Comparison of ENCODE assay signal across 21 cellular contexts in the genomic region with DNA sequence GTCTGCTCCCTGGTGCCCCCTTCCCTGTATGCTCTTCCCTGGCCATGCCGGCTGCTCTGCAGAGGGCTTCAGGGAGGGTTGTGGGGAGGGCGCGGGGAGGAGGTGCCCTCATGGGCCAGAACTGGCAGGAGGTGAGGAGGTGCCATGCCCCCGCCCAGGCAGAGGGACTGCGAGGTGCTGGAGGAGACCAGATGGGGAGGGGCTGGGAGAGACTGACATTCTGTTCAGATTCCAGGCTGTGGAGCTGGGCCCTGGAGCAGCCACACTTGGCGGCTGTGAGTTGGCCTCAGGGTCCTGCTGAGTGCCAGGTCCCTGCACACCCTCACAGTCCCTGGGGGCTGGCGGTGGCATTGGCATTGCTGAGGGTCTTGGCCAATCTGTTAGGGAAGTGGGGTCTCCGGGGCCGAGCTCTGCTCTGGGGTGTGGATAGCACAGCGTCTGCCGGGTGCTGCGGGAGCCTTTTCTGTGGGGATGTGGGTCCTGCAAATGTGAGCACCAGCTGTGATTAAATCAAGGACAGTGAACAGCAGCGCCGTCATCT. TPM values are rescaled to one million over a fixed set of nuclear protein-coding genes. Genes with fewer than 3 reads are reported as not detected.
DNase-seq lines count a peak whose midpoint lies in the region; ATAC-seq and TF ChIP-seq lines count a peak whose summit lies in the region.
"Had no signal": no experiment of that assay in that cellular context is flagged by ENCODE, and none has a peak within 500 bp of the region (broad histone marks: within the 10 kb centered on the region; RNA-seq: fewer than 3 reads in every experiment).

No MANE protein-coding gene starts in this region.

- CTCF ChIA-PET in WTC11 (lab: Charles Lee): interaction anchor here (1.8 kb wide), 1 partner anchor 104 kb away, joined by 4 read pairs; no protein-coding TSS in a partner anchor

- H3K27me3 ChIP-seq in aorta (ENCODE audit: control insufficient read depth in 1 of 2, insufficient read depth in 2 of 2, low read length in 1 of 2): no peaks in the 10 kb centered on the region
- no peaks in the 10 kb centered on the region for H3K27me3 ChIP-seq in HAP-1 (ENCODE audit: low read depth)

- POLR2A ChIA-PET in WTC11 (lab: Charles Lee): no interaction called here

- WGBS in aorta, 2 donors: 90 to 96% methylated on average over 13 to 14 of the region's 14 CpGs

- H3K36me3 Mint-ChIP-seq in WTC11 (peaks cover 2% of the 10 kb centered on the region; the same call in 1 of the 2 replicates), naive B cell (no peaks in the 10 kb centered on the region)

- no peaks in the 10 kb centered on the region for H3K36me3 ChIP-seq in aorta (ENCODE audit: control insufficient read depth in 1 of 2, insufficient read depth in 2 of 2, low read length in 1 of 2)
- H3K36me3 ChIP-seq in HAP-1 (replicated peaks): no peaks in the 10 kb centered on the region

- H3K4me1 ChIP-seq in aorta (ENCODE audit: control insufficient read depth in 1 of 2, insufficient read depth in 2 of 2, low read length in 2 of 2) (no peaks in the 10 kb centered on the region), HAP-1 (no peaks in the 10 kb centered on the region)

- intact Hi-C loops in aorta (cut with DNase I): no loop called here

- H3K9me3 Mint-ChIP-seq in stimulated activated naive CD8-positive, alpha-beta T cell treated with anti-CD3 and anti-CD28 coated beads, Interleukin-15, amount 100 ng/mL, for 72 hours: no peaks in the 10 kb centered on the region
- H3K9me3 Mint-ChIP-seq in WTC11: peaks cover 6% of the 10 kb centered on the region; the same call in 1 of the 2 replicates
- no peaks in the 10 kb centered on the region for H3K9me3 Mint-ChIP-seq in naive B cell
- H3K9me3 Mint-ChIP-seq: HFFc6 had no signal

- no peaks in the 10 kb centered on the region for H3K9me3 ChIP-seq in aorta (ENCODE audit: control insufficient read depth, low read length)
- H3K9me3 ChIP-seq in HAP-1: no peaks in the 10 kb centered on the region

- H3K4me3 Mint-ChIP-seq in stimulated activated naive CD8-positive, alpha-beta T cell treated with anti-CD3 and anti-CD28 coated beads, Interleukin-15, amount 100 ng/mL, for 72 hours: no peak overlapping the region
- H3K4me3 Mint-ChIP-seq in WTC11 (no peak overlapping the region), naive B cell (peak overlapping the region in 5 of 8 donors; percentile 15 to 70 (median 39))
- H3K4me3 Mint-ChIP-seq: HFFc6 had no signal

- no peak for DNase-seq in stimulated activated naive CD8-positive, alpha-beta T cell treated with anti-CD3 and anti-CD28 coated beads, Interleukin-15, amount 100 ng/mL, for 72 hours
- DNase-seq in stimulated activated naive CD8-positive, alpha-beta T cell treated with anti-CD3 and anti-CD28 coated beads, Interleukin-15, Interleukin-2, amounts not matched to agents 100 U/mL and 50 U/mL, for 24 hours: no peak
- DNase-seq in WTC11 (ENCODE audit: low spot score): peak; percentile 11
- no peak for DNase-seq in naive B cell
- peak; percentile 29 to 68 for DNase-seq in aorta
- DNase-seq in HAP-1 (ENCODE audit: low spot score in 2 of 2): no peak
- DNase-seq in NCI-H82 (lab: John Stamatoyannopoulos, UW): no peak
- DNase-seq: C1 segment of cervical spinal cord, HFFc6, IMR-90, Kasumi-1, MM.1S, NCI-H1092 treated with DMSO at 0.1 percent for 48 hours, NCI-H2081 treated with DMSO at 0.1 percent for 48 hours, NCI-H510A, NCI-H748 treated with DMSO at 0.1 percent for 48 hours, OCI-M1, RPMI8226, SIG-M5 had no signal

- H3K4me3 ChIP-seq in aorta (ENCODE audit: low read length in 2 of 2): no peak overlapping the region
- no peak overlapping the region for H3K4me3 ChIP-seq in HAP-1

- peaks cover 57% of the 10 kb centered on the region for H3K4me1 Mint-ChIP-seq in stimulated activated naive CD8-positive, alpha-beta T cell treated with anti-CD3 and anti-CD28 coated beads, Interleukin-15, amount 100 ng/mL, for 72 hours
- H3K4me1 Mint-ChIP-seq in WTC11 (peaks cover 3% of the 10 kb centered on the region; the same call in 1 of the 2 replicates), naive B cell (peaks cover 42 to 66% (median 54%) of the 10 kb centered on the region in 3 donors)

- in situ Hi-C loops in HAP-1 (cut with MboI; ENCODE audit: low sequenced_read_pairs): no loop called here

- no peaks in the 10 kb centered on the region for H3K27me3 Mint-ChIP-seq in stimulated activated naive CD8-positive, alpha-beta T cell treated with anti-CD3 and anti-CD28 coated beads, Interleukin-15, amount 100 ng/mL, for 72 hours
- H3K27me3 Mint-ChIP-seq in WTC11 (ENCODE audit: low read depth): no peaks in the 10 kb centered on the region
- no peaks in the 10 kb centered on the region for H3K27me3 Mint-ChIP-seq in naive B cell

- peak; percentile 15 for ATAC-seq in stimulated activated naive CD8-positive, alpha-beta T cell treated with anti-CD3 and anti-CD28 coated beads, Interleukin-15, amount 100 ng/mL, for 72 hours
- ATAC-seq in stimulated activated naive CD8-positive, alpha-beta T cell treated with anti-CD3 and anti-CD28 coated beads, Interleukin-15, Interleukin-2, amounts not matched to agents 100 U/mL and 50 U/mL, for 24 hours: no peak
- ATAC-seq in WTC11 (no peak), naive B cell (ENCODE audit: low read depth in 2 of 2) (no peak), aorta (ENCODE audit: low FRiP score) (peak; percentile 6), GM21737 (IDR thresholded peaks at IDR 0.05; ENCODE audit: unreplicated experiment) (no peak)

- H3K27ac ChIP-seq in aorta (ENCODE audit: low read depth in 1 of 2, low read length in 2 of 2): no peak overlapping the region
- H3K27ac ChIP-seq: HL-60 had no signal

- no peak overlapping the region for H3K27ac Mint-ChIP-seq in stimulated activated naive CD8-positive, alpha-beta T cell treated with anti-CD3 and anti-CD28 coated beads, Interleukin-15, amount 100 ng/mL, for 72 hours
- no peak overlapping the region for H3K27ac Mint-ChIP-seq in WTC11
- H3K27ac Mint-ChIP-seq in naive B cell: peak overlapping the region in 2 of 6 donors; percentile 63 to 82
- H3K27ac Mint-ChIP-seq: HFFc6 had no signal

- no peak for TF ChIP-seq CTCF in WTC11 (IDR thresholded peaks at IDR 0.05)

TF ChIP-seq in WTC11, 78 proteins besides CTCF, POLR2A, EP300 and RAD21:
- TF ChIP-seq TCF7 (CRISPR knock-in tag; IDR thresholded peaks at IDR 0.05; ENCODE audit: low read depth) (no peak), TP53 (CRISPR knock-in tag; IDR thresholded peaks at IDR 0.05) (no peak)
- TF ChIP-seq, protein P1, sequence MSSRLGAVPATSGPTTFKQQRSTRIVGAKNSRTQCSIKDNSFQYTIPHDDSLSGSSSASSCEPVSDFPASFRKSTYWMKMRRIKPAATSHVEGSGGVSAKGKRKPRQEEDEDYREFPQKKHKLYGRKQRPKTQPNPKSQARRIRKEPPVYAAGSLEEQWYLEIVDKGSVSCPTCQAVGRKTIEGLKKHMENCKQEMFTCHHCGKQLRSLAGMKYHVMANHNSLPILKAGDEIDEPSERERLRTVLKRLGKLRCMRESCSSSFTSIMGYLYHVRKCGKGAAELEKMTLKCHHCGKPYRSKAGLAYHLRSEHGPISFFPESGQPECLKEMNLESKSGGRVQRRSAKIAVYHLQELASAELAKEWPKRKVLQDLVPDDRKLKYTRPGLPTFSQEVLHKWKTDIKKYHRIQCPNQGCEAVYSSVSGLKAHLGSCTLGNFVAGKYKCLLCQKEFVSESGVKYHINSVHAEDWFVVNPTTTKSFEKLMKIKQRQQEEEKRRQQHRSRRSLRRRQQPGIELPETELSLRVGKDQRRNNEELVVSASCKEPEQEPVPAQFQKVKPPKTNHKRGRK (CRISPR knock-in tag; IDR thresholded peaks at IDR 0.05; ENCODE audit: borderline replicate concordance): no peak
TF ChIP-seq in WTC11: peak in this region for 0.

RNA-seq across cellular contexts. Expression of a gene that starts 25.4 kb away (rescaled TPM):
- 20.0 to 22.1 TPM (median 21.5 TPM) in 3 replicates for total RNA-seq in WTC11 (2021)
- 1 to 10 TPM; 1.3 to 6.7 (median 2.1) TPM for polyA plus RNA-seq in naive B cell (ENCODE audit: low read depth in 6 of 6)
- 100 to 1,000 TPM in 1 of 2 donors, 10 to 100 TPM in 1; 66.4 to 112 TPM for total RNA-seq in aorta
- polyA plus RNA-seq in aorta: 10 to 100 TPM; 37.7 to 43.4 TPM

Comparison
In these comparisons a context has a peak if more than half of its experiments do, and no peak if none do; other contexts are left out.
1. ATAC-seq: peak in stimulated activated naive CD8-positive, alpha-beta T cell treated with anti-CD3 and anti-CD28 coated beads, Interleukin-15, amount 100 ng/mL, for 72 hours (single experiment) and aorta (single experiment); none in stimulated activated naive CD8-positive, alpha-beta T cell treated with anti-CD3 and anti-CD28 coated beads, Interleukin-15, Interleukin-2, amounts not matched to agents 100 U/mL and 50 U/mL, for 24 hours (single experiment), WTC11 (single experiment), naive B cell (0 of 2) and GM21737 (single experiment).
2. DNase-seq: peak in WTC11 (single experiment) and aorta (2 of 2); none in stimulated activated naive CD8-positive, alpha-beta T cell treated with anti-CD3 and anti-CD28 coated beads, Interleukin-15, amount 100 ng/mL, for 72 hours (0 of 2), stimulated activated naive CD8-positive, alpha-beta T cell treated with anti-CD3 and anti-CD28 coated beads, Interleukin-15, Interleukin-2, amounts not matched to agents 100 U/mL and 50 U/mL, for 24 hours (single experiment), naive B cell (single experiment), HAP-1 (0 of 2) and NCI-H82 (single experiment).
3. H3K4me3 Mint-ChIP-seq: peak in naive B cell (5 of 8); none in stimulated activated naive CD8-positive, alpha-beta T cell treated with anti-CD3 and anti-CD28 coated beads, Interleukin-15, amount 100 ng/mL, for 72 hours (0 of 2) and WTC11 (single experiment).